In the genomic region with DNA sequence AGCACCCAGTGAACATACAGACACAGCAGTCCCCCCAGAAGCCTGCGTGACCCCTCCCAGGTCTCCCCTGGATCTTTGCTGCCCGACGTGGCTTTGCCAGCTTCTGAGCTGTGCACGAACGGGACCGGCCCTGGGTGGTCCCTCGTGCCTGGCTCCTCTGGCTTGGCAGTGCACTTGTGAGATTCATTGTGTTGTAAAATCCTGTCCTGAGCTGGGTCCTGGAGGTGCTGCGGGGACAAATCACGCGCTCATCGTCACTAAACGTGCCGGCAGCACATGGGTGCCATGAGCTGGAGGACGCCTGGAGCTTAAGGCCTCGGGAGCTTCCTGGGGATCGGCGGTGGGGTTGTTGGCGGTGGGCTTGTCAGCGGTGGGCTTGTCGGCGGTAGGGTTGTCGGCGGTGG, we compare ENCODE assay signal across 25 cellular contexts.
DNase-seq lines count a peak whose midpoint lies in the region; ATAC-seq and TF ChIP-seq lines count a peak whose summit lies in the region.
"Had no signal": no experiment of that assay in that cellular context is flagged by ENCODE, and none has a peak within 500 bp of the region (broad histone marks: within the 10 kb centered on the region; RNA-seq: fewer than 3 reads in every experiment).

No MANE protein-coding gene starts in this region.

- H3K4me1 Mint-ChIP-seq in dendritic cell treated with granulocyte-macrophage colony-stimulating factor and Interleukin-4, amounts not matched to agents 40 ng/mL and 50 ng/mL, for 4 days (ENCODE audit: low read depth) = peaks cover 75% of the 10 kb centered on the region
- H3K4me1 Mint-ChIP-seq in osteocyte (ENCODE audit: unreplicated experiment) = peaks cover 12% of the 10 kb centered on the region
- H3K4me1 Mint-ChIP-seq in endothelial cell (ENCODE audit: unreplicated experiment) = peaks cover 4% of the 10 kb centered on the region

- H3K4me1 ChIP-seq in BLaER1 = peaks cover 99% of the 10 kb centered on the region
- H3K4me1 ChIP-seq in DND-41 (ENCODE audit: insufficient read depth, low read length) = peaks cover 33% of the 10 kb centered on the region
- H3K4me1 ChIP-seq: Caco-2 had no signal

- intact Hi-C loops in dendritic cell treated with granulocyte-macrophage colony-stimulating factor and Interleukin-4, amounts not matched to agents 40 ng/mL and 50 ng/mL, for 4 days (cut with micrococcal nuclease) = loop anchor here (5.0 kb wide), 1 partner anchor 34 kb away; no protein-coding TSS in a partner anchor

- H3K4me2 ChIP-seq in BLaER1 (peak overlapping the region; percentile 97), DND-41 (ENCODE audit: insufficient read depth, low read length) (no peak overlapping the region)
- H3K4me2 ChIP-seq: PC-9 had no signal

- H3K9me3 ChIP-seq in BLaER1 = no peaks in the 10 kb centered on the region
- no peaks in the 10 kb centered on the region for H3K9me3 ChIP-seq in DND-41 (ENCODE audit: insufficient read depth, low read length, severe bottlenecking)
- H3K9me3 ChIP-seq: Caco-2, MG63 had no signal

- peaks cover 60% of the 10 kb centered on the region for H3K36me3 ChIP-seq in BLaER1
- peaks cover 92% of the 10 kb centered on the region for H3K36me3 ChIP-seq in DND-41 (ENCODE audit: insufficient read depth, low read length)
- H3K36me3 ChIP-seq: MG63 had no signal

- no peaks in the 10 kb centered on the region for H3K27me3 Mint-ChIP-seq in dendritic cell treated with granulocyte-macrophage colony-stimulating factor and Interleukin-4, amounts not matched to agents 40 ng/mL and 50 ng/mL, for 4 days
- H3K27me3 Mint-ChIP-seq in osteocyte (ENCODE audit: unreplicated experiment) (peaks cover 2% of the 10 kb centered on the region), endothelial cell (ENCODE audit: unreplicated experiment) (peaks cover 17% of the 10 kb centered on the region)

- peaks cover 55% of the 10 kb centered on the region for H3K36me3 Mint-ChIP-seq in dendritic cell treated with granulocyte-macrophage colony-stimulating factor and Interleukin-4, amounts not matched to agents 40 ng/mL and 50 ng/mL, for 4 days (ENCODE audit: low read depth)
- no peaks in the 10 kb centered on the region for H3K36me3 Mint-ChIP-seq in osteocyte (ENCODE audit: unreplicated experiment)
- H3K36me3 Mint-ChIP-seq in endothelial cell (ENCODE audit: low read depth, unreplicated experiment) = peaks cover 15% of the 10 kb centered on the region

- H3K4me3 ChIP-seq in BLaER1 = no peak overlapping the region
- no peak overlapping the region for H3K4me3 ChIP-seq in DND-41 (ENCODE audit: low read depth in 1 of 2, low read length in 2 of 2)
- H3K4me3 ChIP-seq: MG63, PC-9, SK-N-MC had no signal

- no peaks in the 10 kb centered on the region for H3K9me3 Mint-ChIP-seq in dendritic cell treated with granulocyte-macrophage colony-stimulating factor and Interleukin-4, amounts not matched to agents 40 ng/mL and 50 ng/mL, for 4 days
- H3K9me3 Mint-ChIP-seq in osteocyte (ENCODE audit: unreplicated experiment) = no peaks in the 10 kb centered on the region
- no peaks in the 10 kb centered on the region for H3K9me3 Mint-ChIP-seq in endothelial cell (ENCODE audit: unreplicated experiment)
- H3K9me3 Mint-ChIP-seq: CD8-positive, alpha-beta T cell had no signal

- no peak for TF ChIP-seq CTCF in DND-41 (IDR thresholded peaks at IDR 0.05; ENCODE audit: borderline replicate concordance, extremely low read depth, low read length, poor library complexity, severe bottlenecking)
- TF ChIP-seq CTCF in osteocyte (IDR thresholded peaks at IDR 0.05) = no peak
- TF ChIP-seq CTCF in endothelial cell (IDR thresholded peaks at IDR 0.05; ENCODE audit: unreplicated experiment) = no peak

- ATAC-seq in DND-41 (ENCODE audit: insufficient read depth, low read depth) (no peak), HG03439 (IDR thresholded peaks at IDR 0.05; ENCODE audit: unreplicated experiment) (no peak)
- ATAC-seq: CD8-positive, alpha-beta T cell had no signal

- no peak overlapping the region for H3K4me3 Mint-ChIP-seq in dendritic cell treated with granulocyte-macrophage colony-stimulating factor and Interleukin-4, amounts not matched to agents 40 ng/mL and 50 ng/mL, for 4 days
- no peak overlapping the region for H3K4me3 Mint-ChIP-seq in osteocyte (ENCODE audit: unreplicated experiment)
- no peak overlapping the region for H3K4me3 Mint-ChIP-seq in endothelial cell (ENCODE audit: unreplicated experiment)
- H3K4me3 Mint-ChIP-seq: CD8-positive, alpha-beta T cell had no signal

- H3K9ac ChIP-seq in BLaER1 (peak overlapping the region; percentile 69; the same call in 1 of the 2 replicates), DND-41 (ENCODE audit: low read depth, low read length) (no peak overlapping the region)

- no peak overlapping the region for H2AFZ ChIP-seq in DND-41 (ENCODE audit: low read depth, low read length)
- H2AFZ ChIP-seq: PC-9 had no signal

- H4K20me1 ChIP-seq in BLaER1 (peaks cover 97% of the 10 kb centered on the region), DND-41 (ENCODE audit: insufficient read depth, low read length) (peaks cover 90% of the 10 kb centered on the region)

- H3K27me3 ChIP-seq in BLaER1 (no peaks in the 10 kb centered on the region), DND-41 (ENCODE audit: insufficient read depth, low read length, poor library complexity) (no peaks in the 10 kb centered on the region)
- H3K27me3 ChIP-seq: MG63 had no signal

- DNase-seq in DND-41 = no peak
- DNase-seq in osteocyte (ENCODE audit: extremely low spot score, unreplicated experiment) = peak; percentile 82
- no peak for DNase-seq in endothelial cell (ENCODE audit: low spot score)
- DNase-seq in NCI-H2029 treated with DMSO at 0.1 percent for 48 hours (lab: John Stamatoyannopoulos, UW) = no peak
- no peak for DNase-seq in SKM-1 (lab: John Stamatoyannopoulos, UW; ENCODE audit: unreplicated experiment)
- DNase-seq: Caco-2, EL, GDM1, HCEC 1CT, IMR-90, KG1, MG63, NCI-H1105 treated with DMSO at 0.1 percent for 48 hours, NCI-H146, NCI-H2029, NCI-H446 treated with DMSO at 0.1 percent for 48 hours, NCI-H526, PC-9, RPMI8226, SHP77 treated with DMSO at 0.1 percent for 48 hours had no signal

- H3K27ac ChIP-seq in BLaER1 (peak overlapping the region; percentile 85), DND-41 (ENCODE audit: low read length) (peak overlapping the region; percentile 34; the same call in 1 of the 2 replicates)
- H3K27ac ChIP-seq: PC-9, SK-N-MC had no signal

- H3K79me2 ChIP-seq in DND-41 (ENCODE audit: insufficient read depth, low read length) = peaks cover 98% of the 10 kb centered on the region

- H3K27ac Mint-ChIP-seq in dendritic cell treated with granulocyte-macrophage colony-stimulating factor and Interleukin-4, amounts not matched to agents 40 ng/mL and 50 ng/mL, for 4 days = peak overlapping the region; percentile 85
- H3K27ac Mint-ChIP-seq in osteocyte (ENCODE audit: unreplicated experiment) = no peak overlapping the region
- no peak overlapping the region for H3K27ac Mint-ChIP-seq in endothelial cell (ENCODE audit: unreplicated experiment)
- H3K27ac Mint-ChIP-seq: CD8-positive, alpha-beta T cell had no signal
